In genomic region chr3:71430941-71431552, GRCh38 we compare ENCODE assay signal across 11 cellular contexts.
DNase-seq lines count a peak whose midpoint lies in the region; ATAC-seq and TF ChIP-seq lines count a peak whose summit lies in the region.
"Had no signal": no experiment of that assay in that cellular context is flagged by ENCODE, and none has a peak within 500 bp of the region (broad histone marks: within the 10 kb centered on the region; RNA-seq: fewer than 3 reads in every experiment).

No MANE protein-coding gene starts in this region.

- no peaks in the 10 kb centered on the region for H4K20me1 ChIP-seq in H9 (ENCODE audit: control insufficient read depth, insufficient read depth, insufficient read length)

- peaks cover 24% of the 10 kb centered on the region for H3K4me1 ChIP-seq in thymus (ENCODE audit: control insufficient read depth, insufficient read depth, low read length)
- H3K4me1 ChIP-seq in H9 (ENCODE audit: insufficient read depth, low read length), result no peaks in the 10 kb centered on the region; the same call in 1 of the 2 replicates

- peak overlapping the region; percentile 15 for H3K27ac ChIP-seq in thymus (ENCODE audit: low read depth)
- no peak overlapping the region for H3K27ac ChIP-seq in H9 (ENCODE audit: insufficient read length, low read depth, low read length)

- H3K4me1 Mint-ChIP-seq in activated naive CD4-positive, alpha-beta T cell treated with anti-CD3 and anti-CD28 coated beads, Interleukin-2, amount 50 U/mL, for 24 hours, result peaks cover 93% of the 10 kb centered on the region
- peaks cover 86% of the 10 kb centered on the region for H3K4me1 Mint-ChIP-seq in activated CD8-positive, alpha-beta T cell treated with anti-CD3 and anti-CD28 coated beads for 36 hours (ENCODE audit: low read depth)
- peaks cover 30 to 41% of the 10 kb centered on the region in 2 experiments for H3K4me1 Mint-ChIP-seq in H9

- no peaks in the 10 kb centered on the region for H3K27me3 ChIP-seq in thymus (ENCODE audit: control insufficient read depth, insufficient read depth)
- H3K27me3 ChIP-seq in H9 (ENCODE audit: insufficient read depth, low read length), result no peaks in the 10 kb centered on the region

- H3K9ac ChIP-seq in H9 (ENCODE audit: extremely low read depth, insufficient read length, low read length), result no peak overlapping the region

- H2BK20ac ChIP-seq in H9 (ENCODE audit: low read depth, low read length, poor library complexity, severe bottlenecking), result no peak overlapping the region

- no peak overlapping the region for H3K14ac ChIP-seq in H9 (ENCODE audit: insufficient read depth, low read length)

- H3K36me3 Mint-ChIP-seq in activated naive CD4-positive, alpha-beta T cell treated with anti-CD3 and anti-CD28 coated beads, Interleukin-2, amount 50 U/mL, for 24 hours, result peaks cover 6% of the 10 kb centered on the region
- H3K36me3 Mint-ChIP-seq in activated CD8-positive, alpha-beta T cell treated with anti-CD3 and anti-CD28 coated beads for 36 hours (ENCODE audit: low read depth), result peaks cover 13% of the 10 kb centered on the region
- peaks cover 6 to 11% (median 6%) of the 10 kb centered on the region in 3 experiments for H3K36me3 Mint-ChIP-seq in H9 (ENCODE audit: insufficient read depth in 1 of 3, low read depth in 3 of 3)

- no peak overlapping the region for H3K18ac ChIP-seq in H9 (ENCODE audit: insufficient read length, low read depth, low read length)

- no peak for DNase-seq in activated naive CD4-positive, alpha-beta T cell (lab: John Stamatoyannopoulos, UW)
- no peak for DNase-seq in activated CD8-positive, alpha-beta T cell treated with anti-CD3 and anti-CD28 coated beads for 36 hours
- DNase-seq in glomerular visceral epithelial cell (ENCODE audit: extremely low spot score), result peak; percentile 77
- no peak for DNase-seq in NCI-H1930 (lab: John Stamatoyannopoulos, UW)
- no peak for DNase-seq in H9
- DNase-seq: activated CD4-positive, alpha-beta memory T cell treated with anti-CD3 and anti-CD28 coated beads for 36 hours; NCI-H2081 treated with DMSO at 0.1 percent for 48 hours; T-helper 1 cell had no signal

- H2AK5ac ChIP-seq in H9 (ENCODE audit: insufficient read length, low read length), result no peak overlapping the region

- H4K5ac ChIP-seq in H9 (ENCODE audit: insufficient read length, low read depth, low read length), result no peak overlapping the region

- POLR2A ChIA-PET in activated CD8-positive, alpha-beta T cell treated with anti-CD3 and anti-CD28 coated beads for 36 hours (lab: Charles Lee), result interaction anchor here (0.7 to 1.9 kb wide), 6 partner anchors 8 to 272 kb away, joined by 3 to 8 read pairs (median 4); no protein-coding TSS in a partner anchor

- no peak overlapping the region for H3K4ac ChIP-seq in H9 (ENCODE audit: low read depth, low read length)

- no peak overlapping the region for H2BK5ac ChIP-seq in H9 (ENCODE audit: insufficient read length, low read length)

- intact Hi-C loops in activated CD8-positive, alpha-beta T cell treated with anti-CD3 and anti-CD28 coated beads for 36 hours (cut with micrococcal nuclease), result no loop called here

- no peaks in the 10 kb centered on the region for H3K23me2 ChIP-seq in H9 (ENCODE audit: insufficient read length, low read depth, low read length, poor library complexity, severe bottlenecking)

- H3K9me3 ChIP-seq in thymus (ENCODE audit: control insufficient read depth) (no peaks in the 10 kb centered on the region), H9 (ENCODE audit: control insufficient read depth, low read depth, low read length) (no peaks in the 10 kb centered on the region)

- 84% methylated on average over 7 of the region's 7 CpGs for WGBS in thymus
- WGBS in H9 (ENCODE audit: extremely low coverage, insufficient read length, low lambda C conversion rate), result no CpG with 5 or more reads among the region's 7 CpGs

- no peak overlapping the region for H4K8ac ChIP-seq in H9 (replicated peaks; ENCODE audit: insufficient read length, low read depth, low read length)

- no peak overlapping the region for H2BK120ac ChIP-seq in H9 (ENCODE audit: low read depth, low read length, poor library complexity, severe bottlenecking)

- no peaks in the 10 kb centered on the region for H3K36me3 ChIP-seq in thymus (ENCODE audit: control insufficient read depth, insufficient read depth)

- peak overlapping the region; percentile 40 for H3K4me3 Mint-ChIP-seq in activated naive CD4-positive, alpha-beta T cell treated with anti-CD3 and anti-CD28 coated beads, Interleukin-2, amount 50 U/mL, for 24 hours
- no peak overlapping the region for H3K4me3 Mint-ChIP-seq in activated CD8-positive, alpha-beta T cell treated with anti-CD3 and anti-CD28 coated beads for 36 hours
- no peak overlapping the region for H3K4me3 Mint-ChIP-seq in H9
- H3K4me3 Mint-ChIP-seq: activated CD4-positive, alpha-beta memory T cell treated with anti-CD3 and anti-CD28 coated beads for 36 hours had no signal

- CTCF ChIA-PET in activated CD8-positive, alpha-beta T cell treated with anti-CD3 and anti-CD28 coated beads for 36 hours (lab: Charles Lee), result interaction anchor here (1.9 kb wide), 1 partner anchor 12 kb away, joined by 10 read pairs; no protein-coding TSS in a partner anchor

- H4K91ac ChIP-seq in H9 (ENCODE audit: insufficient read length, low read depth, low read length), result no peak overlapping the region

- H3K9me3 Mint-ChIP-seq in activated naive CD4-positive, alpha-beta T cell treated with anti-CD3 and anti-CD28 coated beads, Interleukin-2, amount 50 U/mL, for 24 hours, result peaks cover 5% of the 10 kb centered on the region
- H3K9me3 Mint-ChIP-seq in activated CD8-positive, alpha-beta T cell treated with anti-CD3 and anti-CD28 coated beads for 36 hours, result peaks cover 2% of the 10 kb centered on the region
- peaks cover 8 to 10% of the 10 kb centered on the region in 2 experiments for H3K9me3 Mint-ChIP-seq in H9
- H3K9me3 Mint-ChIP-seq: activated CD4-positive, alpha-beta memory T cell treated with anti-CD3 and anti-CD28 coated beads for 36 hours had no signal

- H3K27me3 Mint-ChIP-seq in activated naive CD4-positive, alpha-beta T cell treated with anti-CD3 and anti-CD28 coated beads, Interleukin-2, amount 50 U/mL, for 24 hours, result no peaks in the 10 kb centered on the region
- no peaks in the 10 kb centered on the region for H3K27me3 Mint-ChIP-seq in activated CD8-positive, alpha-beta T cell treated with anti-CD3 and anti-CD28 coated beads for 36 hours
- peaks cover 2% of the 10 kb centered on the region; the same call in 1 of the 2 replicates for H3K27me3 Mint-ChIP-seq in H9 (ENCODE audit: low read depth)
- H3K27me3 Mint-ChIP-seq: activated CD4-positive, alpha-beta memory T cell treated with anti-CD3 and anti-CD28 coated beads for 36 hours had no signal

- no peak for TF ChIP-seq CTCF in activated CD8-positive, alpha-beta T cell treated with anti-CD3 and anti-CD28 coated beads for 36 hours (IDR thresholded peaks at IDR 0.05)
- TF ChIP-seq CTCF in H9 (conservative IDR thresholded peaks at IDR 0.05), result no peak

- H3K4me2 ChIP-seq in H9 (ENCODE audit: insufficient read depth, insufficient read length, low read length), result no peak overlapping the region

- peak; percentile 68 for ATAC-seq in activated CD8-positive, alpha-beta T cell treated with anti-CD3 and anti-CD28 coated beads for 36 hours
- ATAC-seq in HG03039 (IDR thresholded peaks at IDR 0.05; ENCODE audit: unreplicated experiment), result no peak

- no peak overlapping the region for H2BK12ac ChIP-seq in H9 (ENCODE audit: insufficient read length, low read depth, low read length)

- H2BK15ac ChIP-seq in H9 (ENCODE audit: low read depth, low read length), result no peak overlapping the region

- peak overlapping the region; percentile 99 for H3K27ac Mint-ChIP-seq in activated naive CD4-positive, alpha-beta T cell treated with anti-CD3 and anti-CD28 coated beads, Interleukin-2, amount 50 U/mL, for 24 hours
- H3K27ac Mint-ChIP-seq in activated CD8-positive, alpha-beta T cell treated with anti-CD3 and anti-CD28 coated beads for 36 hours, result peak overlapping the region; percentile 97
- peak overlapping the region in 1 of 3 experiments; percentile 55; a peak in 1 of 7 replicates for H3K27ac Mint-ChIP-seq in H9

- no peaks in the 10 kb centered on the region for H3K79me2 ChIP-seq in H9 (ENCODE audit: insufficient read depth, low read length)

- H3T11ph ChIP-seq in H9 (ENCODE audit: low read length), result no peak overlapping the region

- no peaks in the 10 kb centered on the region for H3K79me1 ChIP-seq in H9 (ENCODE audit: insufficient read depth, low read depth, low read length, poor library complexity, severe bottlenecking)

- H2AFZ ChIP-seq in H9 (ENCODE audit: low read length), result no peak overlapping the region

- no peak overlapping the region for H3K23ac ChIP-seq in H9 (ENCODE audit: insufficient read length, low read depth, low read length)

- H3K56ac ChIP-seq in H9 (ENCODE audit: insufficient read length, low read depth, low read length), result no peak overlapping the region

- H3K4me3 ChIP-seq in thymus (ENCODE audit: low read length), result no peak overlapping the region
